Comparison of ENCODE assay signal across 22 cellular contexts in genomic region chr5:135172718-135173117, GRCh38.
"Had no signal": no experiment of that assay in that cellular context is flagged by ENCODE, and none has a peak within 500 bp of the region (broad histone marks: within the 10 kb centered on the region; RNA-seq: fewer than 3 reads in every experiment).

No MANE protein-coding gene starts in this region.

- H3K36me3 ChIP-seq: colonic mucosa, gastroesophageal sphincter, heart left ventricle, left lung, lower lobe of right lung had no signal

- H3K4me1 ChIP-seq: colonic mucosa, foreskin keratinocyte, gastroesophageal sphincter, heart left ventricle, left lung, lower lobe of right lung had no signal

- FAIRE-seq: endometrium, frontal cortex, islet of Langerhans, keratinocyte had no signal

- DNase-seq: colonic mucosa; cortex of kidney; effector CD8-positive, alpha-beta T cell; effector memory CD8-positive, alpha-beta T cell; endodermal cell; erythroblast; foreskin keratinocyte; heart left ventricle; hippocampal formation; left cardiac atrium; left lung; left ventricle myocardium superior; lower lobe of right lung; mesenchymal stem cell; mucosa of descending colon; naive B cell had no signal

- H3K9me3 ChIP-seq: colonic mucosa, gastroesophageal sphincter, heart left ventricle, left lung, lower lobe of right lung, mucosa of descending colon had no signal

- ATAC-seq: effector memory CD8-positive, alpha-beta T cell; esophagus mucosa; foreskin keratinocyte; gastroesophageal sphincter; heart left ventricle; left cardiac atrium; left lung; left ventricle myocardium superior; lower lobe of right lung; mucosa of descending colon had no signal

- H3K27me3 ChIP-seq: colonic mucosa, gastroesophageal sphincter had no signal

- H3K4me3 ChIP-seq: colonic mucosa, gastroesophageal sphincter, heart left ventricle, left lung, lower lobe of right lung, mucosa of descending colon had no signal

- H3K27ac ChIP-seq: colonic mucosa, foreskin keratinocyte, gastroesophageal sphincter, heart left ventricle, left lung, lower lobe of right lung had no signal
